ENCODE assay signal across 8 cellular contexts in genomic region chr5:95646569-95647330, GRCh38. TPM values are rescaled to one million over a fixed set of nuclear protein-coding genes. Genes with fewer than 3 reads are reported as not detected.
A peak's percentile ranks its signal among the peaks of the same experiment; 100 is the strongest.
DNase-seq lines count a peak whose midpoint lies in the region; ATAC-seq and TF ChIP-seq lines count a peak whose summit lies in the region.

Gene RFESD (plus strand): TSS chr5:95646777. CDS start chr5:95652272, 5,495 bp downstream.

- peak; percentile 89 for DNase-seq in GM13977 (ENCODE audit: low spot score)
- peak; percentile 93 for DNase-seq in NCI-H1436 (lab: John Stamatoyannopoulos, UW)
- DNase-seq in T-helper 17 cell: peak; percentile 87 to 89 (median 88)
- DNase-seq in right atrium auricular region (ENCODE audit: low spot score): peak; percentile 100
- peak; percentile 98 for DNase-seq in prostate gland (ENCODE audit: low spot score)

- in situ Hi-C loops in GM13977 (cut with MboI; ENCODE audit: low pct_unique_long_range_greater_than_20kb, low sequenced_read_pairs, unreplicated experiment): no loop called here

- H3K36me3 ChIP-seq in right atrium auricular region: no peaks in the 10 kb centered on the region
- no peaks in the 10 kb centered on the region for H3K36me3 ChIP-seq in prostate gland
- no peaks in the 10 kb centered on the region for H3K36me3 ChIP-seq in urinary bladder (ENCODE audit: insufficient read depth)

- TF ChIP-seq CTCF in GM13977 (IDR thresholded peaks at IDR 0.05; ENCODE audit: extremely low read depth, insufficient read depth, missing control alignments) (no peak), right atrium auricular region (IDR thresholded peaks at IDR 0.05) (no peak), prostate gland (IDR thresholded peaks at IDR 0.05) (peak in 2 of 4 experiments; percentile 12 to 56)

- peak within 1 kb of the TSS; percentile 85 for H3K4me3 Mint-ChIP-seq in T-helper 17 cell

- WGBS in prostate gland: 1% methylated on average over 49 of the region's 57 CpGs
- 1% methylated on average over 57 of the region's 57 CpGs for WGBS in urinary bladder

- intact Hi-C loops in prostate gland (cut with DNase I): loop anchor here (2.0 to 5.0 kb wide), 5 partner anchors 86 to 691 kb away; partner anchors contain the start of genes ARSK, ELL2, RHOBTB3 and SKIC3

- H3K4me3 ChIP-seq in right atrium auricular region: peak within 1 kb of the TSS; percentile 44 to 59
- H3K4me3 ChIP-seq in prostate gland: peak within 1 kb of the TSS; percentile 26 to 43
- H3K4me3 ChIP-seq in urinary bladder (ENCODE audit: low read depth, low read length): peak within 1 kb of the TSS; percentile 47

- peaks cover 23% of the 10 kb centered on the region for H3K4me1 Mint-ChIP-seq in T-helper 17 cell

- peaks cover 6% of the 10 kb centered on the region for H3K36me3 Mint-ChIP-seq in T-helper 17 cell (ENCODE audit: low read depth)

- peak within 1 kb of the TSS; percentile 91 for H3K27ac ChIP-seq in angular gyrus (ENCODE audit: low read depth, low read length)
- peak within 1 kb of the TSS; percentile 95 for H3K27ac ChIP-seq in right atrium auricular region
- peak within 1 kb of the TSS; percentile 96 to 98 for H3K27ac ChIP-seq in prostate gland
- H3K27ac ChIP-seq in urinary bladder (ENCODE audit: low read depth): peak within 1 kb of the TSS; percentile 97

- no peaks in the 10 kb centered on the region for H3K27me3 Mint-ChIP-seq in T-helper 17 cell

- H3K27me3 ChIP-seq in right atrium auricular region (no peaks in the 10 kb centered on the region), prostate gland (replicated peaks; ENCODE audit: insufficient read depth) (no peaks in the 10 kb centered on the region)

- H3K9me3 ChIP-seq in T-helper 17 cell (ENCODE audit: control insufficient read depth, low read length, poor library complexity, severe bottlenecking) (no peaks in the 10 kb centered on the region), right atrium auricular region (no peaks in the 10 kb centered on the region), prostate gland (no peaks in the 10 kb centered on the region)

- H3K4me1 ChIP-seq in right atrium auricular region (peaks cover 0 to 10% of the 10 kb centered on the region in 2 donors), prostate gland (replicated peaks) (peaks cover 6% of the 10 kb centered on the region), urinary bladder (ENCODE audit: insufficient read depth) (no peaks in the 10 kb centered on the region)

- ATAC-seq in HG02840 (IDR thresholded peaks at IDR 0.05; ENCODE audit: low FRiP score, unreplicated experiment) (peak; percentile 98), T-helper 17 cell (peak; percentile 95)

- peak; percentile 94 for TF ChIP-seq POLR2A in prostate gland (IDR thresholded peaks at IDR 0.05)

- H3K27ac Mint-ChIP-seq in T-helper 17 cell: peak within 1 kb of the TSS; percentile 68

RNA-seq across cellular contexts. Expression of gene RFESD, which starts in this region (rescaled TPM):
- total RNA-seq in T-helper 17 cell (1 to 10 TPM; 2.8 to 2.9 TPM), right atrium auricular region (1 to 10 TPM; 1.9 to 2.5 TPM), prostate gland (10 to 100 TPM in 1 of 2 donors, 1 to 10 TPM in 1; 4.0 to 14.8 TPM), urinary bladder (7.6 TPM)
- 3.7 TPM for polyA plus RNA-seq in urinary bladder

Comparison
In these comparisons a context has a peak if more than half of its experiments do, and no peak if none do; other contexts are left out.
1. Peak in every context shown above with its lines: DNase-seq, ATAC-seq, H3K4me3 ChIP-seq and H3K27ac ChIP-seq.